11 cellular contexts compared by ENCODE assay signal in the genomic region with DNA sequence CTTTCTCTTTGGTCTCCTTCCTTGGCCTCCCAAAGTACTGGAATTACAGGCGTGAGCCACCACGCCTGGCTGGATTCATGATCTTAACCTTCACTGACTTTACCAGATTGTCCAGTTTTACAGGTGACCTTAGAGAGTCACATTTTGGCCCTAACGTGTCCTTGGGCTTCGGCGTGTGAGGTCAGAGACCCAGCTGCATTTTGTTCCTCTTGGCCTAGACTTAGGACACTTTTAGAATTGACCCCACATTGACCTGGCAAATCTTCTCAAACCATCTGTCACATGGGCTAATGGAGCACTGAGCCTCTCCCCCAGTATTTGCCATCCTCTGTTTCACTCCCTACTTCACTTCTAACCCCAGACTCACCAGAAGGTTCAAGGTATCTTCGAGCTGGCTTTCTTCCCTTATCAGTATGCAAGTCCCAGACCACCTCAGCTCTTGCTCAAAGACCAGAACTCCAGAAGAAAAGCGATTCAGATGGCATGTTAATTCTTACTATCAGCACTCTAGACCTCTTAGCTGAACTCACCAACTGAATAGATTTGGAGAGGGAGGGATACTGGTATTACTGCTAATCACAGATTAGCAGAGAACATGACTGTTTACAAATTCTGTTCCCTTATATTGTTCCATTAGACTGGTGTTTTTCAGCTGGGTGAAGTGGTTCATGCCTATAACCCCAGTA. TPM values are rescaled to one million over a fixed set of nuclear protein-coding genes. Genes with fewer than 3 reads are reported as not detected.
DNase-seq lines count a peak whose midpoint lies in the region; ATAC-seq lines count a peak whose summit lies in the region.
"Had no signal": no experiment of that assay in that cellular context is flagged by ENCODE, and none has a peak within 500 bp of the region (broad histone marks: within the 10 kb centered on the region; RNA-seq: fewer than 3 reads in every experiment).

No MANE protein-coding gene starts in this region.

- no peaks in the 10 kb centered on the region for H3K9me3 Mint-ChIP-seq in stimulated activated naive CD8-positive, alpha-beta T cell treated with anti-CD3 and anti-CD28 coated beads, Interleukin-15, Interleukin-2, amounts not matched to agents 100 ng/mL and 50 ng/mL, for 24 hours
- H3K9me3 Mint-ChIP-seq in activated T-helper 2 cell treated with anti-CD3 and anti-CD28 coated beads, Interferon-gamma antibody, Interleukin-2, Interleukin-4, amounts not matched to agents 10 μg/mL and 5 μg/mL and 100 μg/mL, durations not matched to agents 14 hours and 24 hours and 36 hours = no peaks in the 10 kb centered on the region
- no peaks in the 10 kb centered on the region for H3K9me3 Mint-ChIP-seq in naive B cell

- no peaks in the 10 kb centered on the region for H3K27me3 Mint-ChIP-seq in stimulated activated naive CD8-positive, alpha-beta T cell treated with anti-CD3 and anti-CD28 coated beads, Interleukin-15, Interleukin-2, amounts not matched to agents 100 ng/mL and 50 ng/mL, for 24 hours
- H3K27me3 Mint-ChIP-seq in activated T-helper 2 cell treated with anti-CD3 and anti-CD28 coated beads, Interferon-gamma antibody, Interleukin-2, Interleukin-4, amounts not matched to agents 10 μg/mL and 5 μg/mL and 100 μg/mL, durations not matched to agents 14 hours and 24 hours and 36 hours (ENCODE audit: low read depth) = no peaks in the 10 kb centered on the region
- H3K27me3 Mint-ChIP-seq in naive B cell = no peaks in the 10 kb centered on the region

- H3K4me3 Mint-ChIP-seq in stimulated activated naive CD8-positive, alpha-beta T cell treated with anti-CD3 and anti-CD28 coated beads, Interleukin-15, Interleukin-2, amounts not matched to agents 100 ng/mL and 50 ng/mL, for 24 hours = peak overlapping the region; percentile 6
- peak overlapping the region; percentile 77 for H3K4me3 Mint-ChIP-seq in activated T-helper 2 cell treated with anti-CD3 and anti-CD28 coated beads, Interferon-gamma antibody, Interleukin-2, Interleukin-4, amounts not matched to agents 10 μg/mL and 5 μg/mL and 100 μg/mL, durations not matched to agents 14 hours and 24 hours and 36 hours (ENCODE audit: low read depth)
- H3K4me3 Mint-ChIP-seq in naive B cell = peak overlapping the region; percentile 36 to 93 (median 84)

- peak overlapping the region; percentile 54 for H3K27ac Mint-ChIP-seq in stimulated activated naive CD8-positive, alpha-beta T cell treated with anti-CD3 and anti-CD28 coated beads, Interleukin-15, Interleukin-2, amounts not matched to agents 100 ng/mL and 50 ng/mL, for 24 hours
- H3K27ac Mint-ChIP-seq in activated T-helper 2 cell treated with anti-CD3 and anti-CD28 coated beads, Interferon-gamma antibody, Interleukin-2, Interleukin-4, amounts not matched to agents 10 μg/mL and 5 μg/mL and 100 μg/mL, durations not matched to agents 14 hours and 24 hours and 36 hours = no peak overlapping the region
- peak overlapping the region in 4 of 6 donors; percentile 38 to 95 (median 91) for H3K27ac Mint-ChIP-seq in naive B cell

- H3K4me1 Mint-ChIP-seq in stimulated activated naive CD8-positive, alpha-beta T cell treated with anti-CD3 and anti-CD28 coated beads, Interleukin-15, Interleukin-2, amounts not matched to agents 100 ng/mL and 50 ng/mL, for 24 hours (ENCODE audit: low read depth) = peaks cover 52% of the 10 kb centered on the region
- peaks cover 42% of the 10 kb centered on the region for H3K4me1 Mint-ChIP-seq in activated T-helper 2 cell treated with anti-CD3 and anti-CD28 coated beads, Interferon-gamma antibody, Interleukin-2, Interleukin-4, amounts not matched to agents 10 μg/mL and 5 μg/mL and 100 μg/mL, durations not matched to agents 14 hours and 24 hours and 36 hours (ENCODE audit: low read depth)
- H3K4me1 Mint-ChIP-seq in naive B cell = peaks cover 24 to 33% (median 27%) of the 10 kb centered on the region in 3 donors

- intact Hi-C loops in activated T-helper 2 cell treated with anti-CD3 and anti-CD28 coated beads, Interferon-gamma antibody, Interleukin-2, Interleukin-4, amounts not matched to agents 10 μg/mL and 5 μg/mL and 100 μg/mL, durations not matched to agents 14 hours and 24 hours and 36 hours (cut with micrococcal nuclease) = no loop called here

- DNase-seq in stimulated activated naive CD8-positive, alpha-beta T cell treated with anti-CD3 and anti-CD28 coated beads, Interleukin-15, Interleukin-2, amounts not matched to agents 100 U/mL and 50 U/mL, for 24 hours = no peak
- DNase-seq in activated T-helper 2 cell treated with anti-CD3 and anti-CD28 coated beads, Interferon-gamma antibody, Interleukin-2, Interleukin-4, amounts not matched to agents 10 μg/mL and 5 μg/mL and 100 μg/mL, durations not matched to agents 14 hours and 24 hours and 36 hours (ENCODE audit: low spot score) = no peak
- no peak for DNase-seq in naive B cell
- DNase-seq in stimulated activated CD4-positive, alpha-beta T cell treated with anti-CD3 and anti-CD28 coated beads, Interleukin-4, amount 100 ng/mL, for 1 hour = no peak
- DNase-seq in kidney glomerular epithelial cell (lab: John Stamatoyannopoulos, UW) = no peak
- no peak for DNase-seq in KG1 (lab: John Stamatoyannopoulos, UW)
- DNase-seq: left ventricle myocardium superior, NCI-H2227 treated with DMSO at 0.1 percent for 48 hours, SK-N-SH had no signal

- peaks cover 5% of the 10 kb centered on the region for H3K36me3 Mint-ChIP-seq in stimulated activated naive CD8-positive, alpha-beta T cell treated with anti-CD3 and anti-CD28 coated beads, Interleukin-15, Interleukin-2, amounts not matched to agents 100 ng/mL and 50 ng/mL, for 24 hours (ENCODE audit: low read depth)
- H3K36me3 Mint-ChIP-seq in activated T-helper 2 cell treated with anti-CD3 and anti-CD28 coated beads, Interferon-gamma antibody, Interleukin-2, Interleukin-4, amounts not matched to agents 10 μg/mL and 5 μg/mL and 100 μg/mL, durations not matched to agents 14 hours and 24 hours and 36 hours (ENCODE audit: low read depth) = peaks cover 14% of the 10 kb centered on the region
- no peaks in the 10 kb centered on the region for H3K36me3 Mint-ChIP-seq in naive B cell

- no peak for ATAC-seq in stimulated activated naive CD8-positive, alpha-beta T cell treated with anti-CD3 and anti-CD28 coated beads, Interleukin-15, Interleukin-2, amounts not matched to agents 100 U/mL and 50 U/mL, for 24 hours
- ATAC-seq in naive B cell (ENCODE audit: low read depth in 2 of 2) (no peak), HG03571 (IDR thresholded peaks at IDR 0.05; ENCODE audit: unreplicated experiment) (no peak)
- ATAC-seq: left ventricle myocardium superior had no signal

RNA-seq across cellular contexts. Expression of a gene that starts 1.8 kb away (rescaled TPM):
- 83.5 and 95.7 TPM in 2 replicates for total RNA-seq in activated T-helper 2 cell treated with anti-CD3 and anti-CD28 coated beads, Interferon-gamma antibody, Interleukin-2, Interleukin-4, amounts not matched to agents 10 μg/mL and 5 μg/mL and 100 μg/mL, durations not matched to agents 14 hours and 24 hours and 36 hours
- 100 to 1,000 TPM; 165 to 235 (median 190) TPM for polyA plus RNA-seq in naive B cell (ENCODE audit: low read depth in 6 of 6)

RNA-seq across cellular contexts. Expression of a gene that starts 56.8 kb away (rescaled TPM):
- 103 and 105 TPM in 2 replicates for total RNA-seq in activated T-helper 2 cell treated with anti-CD3 and anti-CD28 coated beads, Interferon-gamma antibody, Interleukin-2, Interleukin-4, amounts not matched to agents 10 μg/mL and 5 μg/mL and 100 μg/mL, durations not matched to agents 14 hours and 24 hours and 36 hours
- 10 to 100 TPM; 14.9 to 37.9 (median 24.5) TPM for polyA plus RNA-seq in naive B cell (ENCODE audit: low read depth in 6 of 6)

Comparison
In these comparisons a context has a peak if more than half of its experiments do, and no peak if none do; other contexts are left out.
1. H3K4me3 Mint-ChIP-seq: peak in every context shown above with its lines; median percentile 84 in naive B cell; 77 in activated T-helper 2 cell treated with anti-CD3 and anti-CD28 coated beads, Interferon-gamma antibody, Interleukin-2, Interleukin-4, amounts not matched to agents 10 μg/mL and 5 μg/mL and 100 μg/mL, durations not matched to agents 14 hours and 24 hours and 36 hours; 6 in stimulated activated naive CD8-positive, alpha-beta T cell treated with anti-CD3 and anti-CD28 coated beads, Interleukin-15, Interleukin-2, amounts not matched to agents 100 ng/mL and 50 ng/mL, for 24 hours.